ENCODE assay signal across 18 cellular contexts in genomic region chr1:237219751-237220150, GRCh38.
DNase-seq lines count a peak whose midpoint lies in the region; TF ChIP-seq lines count a peak whose summit lies in the region.
"Had no signal": no experiment of that assay in that cellular context is flagged by ENCODE, and none has a peak within 500 bp of the region (broad histone marks: within the 10 kb centered on the region; RNA-seq: fewer than 3 reads in every experiment).

No MANE protein-coding gene starts in this region.

- H3K4me3 ChIP-seq in coronary artery (peak overlapping the region; percentile 53), left ventricle myocardium inferior (peak overlapping the region; percentile 13), stomach smooth muscle (ENCODE audit: low read length in 2 of 2) (peak overlapping the region; percentile 21 to 58)
- H3K4me3 ChIP-seq: K562, MG63, SJSA1 had no signal

- in situ Hi-C loops in GM13976 (cut with MboI; ENCODE audit: low sequenced_read_pairs, unreplicated experiment), result no loop called here

- peaks cover 56% of the 10 kb centered on the region for H3K9me3 Mint-ChIP-seq in HFFc6

- H3K9ac ChIP-seq in stomach smooth muscle (ENCODE audit: low read length in 2 of 2), result peak overlapping the region; percentile 8 to 47

- no peak overlapping the region for H3K4me3 Mint-ChIP-seq in HFFc6

- H3K27me3 ChIP-seq in left ventricle myocardium inferior (ENCODE audit: low read depth) (no peaks in the 10 kb centered on the region), stomach smooth muscle (ENCODE audit: control insufficient read depth in 1 of 2, insufficient read depth in 2 of 2, low read length in 2 of 2) (no peaks in the 10 kb centered on the region)
- H3K27me3 ChIP-seq: BE2C, MG63, SJSA1 had no signal

- H3K9me3 ChIP-seq in left ventricle myocardium inferior (replicated peaks) (no peaks in the 10 kb centered on the region), stomach smooth muscle (ENCODE audit: control insufficient read depth in 2 of 2, low read length in 2 of 2) (no peaks in the 10 kb centered on the region)
- H3K9me3 ChIP-seq: BE2C, MG63, SJSA1 had no signal

- peaks cover 2% of the 10 kb centered on the region for H3K27me3 Mint-ChIP-seq in HFFc6 (ENCODE audit: insufficient read depth)

- no peaks in the 10 kb centered on the region; the same call in 1 of the 2 replicates for H3K36me3 Mint-ChIP-seq in HFFc6 (ENCODE audit: low read depth)

- H3K27ac ChIP-seq in coronary artery (peak overlapping the region; percentile 46 to 56), left ventricle myocardium inferior (replicated peaks) (peak overlapping the region; percentile 60), stomach smooth muscle (ENCODE audit: low read length) (peak overlapping the region; percentile 18)
- H3K27ac ChIP-seq: HL-60, SJSA1 had no signal

- DNase-seq in RPMI8226, result peak; percentile 32
- DNase-seq in coronary artery (ENCODE audit: low spot score), result no peak
- peak; percentile 36 for DNase-seq in left ventricle myocardium inferior
- no peak for DNase-seq in mucosa of gallbladder (ENCODE audit: low spot score)
- DNase-seq in GM13976 (ENCODE audit: low spot score), result no peak
- no peak for DNase-seq in HFFc6
- DNase-seq: BE2C, DND-41, GOT3, NCI-H1417, NCI-H2081 treated with DMSO at 0.1 percent for 48 hours, NCI-H510A, NCI-H774 had no signal

- H3K36me3 ChIP-seq in left ventricle myocardium inferior (no peaks in the 10 kb centered on the region), stomach smooth muscle (ENCODE audit: control insufficient read depth in 2 of 2, insufficient read depth in 2 of 2, low read length in 2 of 2) (no peaks in the 10 kb centered on the region)
- H3K36me3 ChIP-seq: BE2C, MG63, SJSA1 had no signal

- H3K4me1 Mint-ChIP-seq in HFFc6 (ENCODE audit: low read depth), result no peaks in the 10 kb centered on the region

- H3K4me1 ChIP-seq in left ventricle myocardium inferior (peaks cover 99% of the 10 kb centered on the region), stomach smooth muscle (ENCODE audit: control insufficient read depth, insufficient read depth, low read length) (peaks cover 11% of the 10 kb centered on the region)
- H3K4me1 ChIP-seq: BE2C, SJSA1 had no signal

- TF ChIP-seq CTCF in coronary artery (IDR thresholded peaks at IDR 0.05) (no peak), left ventricle myocardium inferior (IDR thresholded peaks at IDR 0.05; ENCODE audit: borderline replicate concordance) (no peak), GM13976 (IDR thresholded peaks at IDR 0.05; ENCODE audit: borderline replicate concordance, control extremely low read depth, extremely low read depth, insufficient read depth, missing control alignments) (no peak), HFFc6 (IDR thresholded peaks at IDR 0.05) (no peak)

- intact Hi-C loops in left ventricle myocardium inferior (cut with micrococcal nuclease), result no loop called here

- H3K27ac Mint-ChIP-seq in HFFc6, result no peak overlapping the region

Comparison
In these comparisons a context has a peak if more than half of its experiments do, and no peak if none do; other contexts are left out.
1. DNase-seq: peak in RPMI8226 (single experiment) and left ventricle myocardium inferior (single experiment); none in coronary artery (single experiment), mucosa of gallbladder (single experiment), GM13976 (single experiment) and HFFc6 (single experiment).
2. Peak in every context shown above with its lines, with median percentiles within 50 percentile points of each other: H3K27ac ChIP-seq and H3K4me3 ChIP-seq.